16 cellular contexts compared by ENCODE assay signal in genomic region chr12:97784904-97785303, GRCh38.
A peak's percentile ranks its signal among the peaks of the same experiment; 100 is the strongest.
DNase-seq lines count a peak whose midpoint lies in the region; ATAC-seq and TF ChIP-seq lines count a peak whose summit lies in the region.
"Had no signal": no experiment of that assay in that cellular context is flagged by ENCODE, and none has a peak within 500 bp of the region (broad histone marks: within the 10 kb centered on the region; RNA-seq: fewer than 3 reads in every experiment).

No MANE protein-coding gene starts in this region.

- no peak overlapping the region for H3K4me3 ChIP-seq in GM23338
- H3K4me3 ChIP-seq: A549, HAP-1 had no signal

- no peaks in the 10 kb centered on the region for H3F3A ChIP-seq in GM23338 (replicated peaks; ENCODE audit: low read depth)

- H3K27me3 Mint-ChIP-seq in GM23338 (ENCODE audit: insufficient read depth, low read depth, poor library complexity): no peaks in the 10 kb centered on the region
- no peaks in the 10 kb centered on the region for H3K27me3 Mint-ChIP-seq in WTC11 (ENCODE audit: low read depth)
- H3K27me3 Mint-ChIP-seq: CD4-positive, alpha-beta T cell had no signal

- H4K20me1 ChIP-seq in GM23338 (replicated peaks; ENCODE audit: insufficient read depth): no peaks in the 10 kb centered on the region

- H3K4me1 Mint-ChIP-seq in GM23338: peaks cover 25% of the 10 kb centered on the region
- H3K4me1 Mint-ChIP-seq in WTC11: peaks cover 40% of the 10 kb centered on the region

- H3K27me3 ChIP-seq in GM23338 (ENCODE audit: insufficient read depth): no peaks in the 10 kb centered on the region

- TF ChIP-seq CTCF in GM23338 (conservative IDR thresholded peaks at IDR 0.05; ENCODE audit: low read depth in 2 of 2) (no peak), WTC11 (IDR thresholded peaks at IDR 0.05) (no peak)

- H3K4me1 ChIP-seq in GM23338 (ENCODE audit: insufficient read depth): peaks cover 25% of the 10 kb centered on the region
- H3K4me1 ChIP-seq: A549, HAP-1 had no signal

- no peaks in the 10 kb centered on the region for H3K79me2 ChIP-seq in GM23338 (replicated peaks; ENCODE audit: insufficient read depth)

- H3K9me2 ChIP-seq in GM23338 (ENCODE audit: insufficient read depth): no peaks in the 10 kb centered on the region

- DNase-seq in GM23338 (ENCODE audit: low spot score): peak; percentile 38
- no peak for DNase-seq in WTC11 (ENCODE audit: low spot score)
- peak; percentile 25 for DNase-seq in iPS DF 4.7 (ENCODE audit: extremely low read depth, low spot score)
- peak; percentile 17 for DNase-seq in iPS-NIHi11 (ENCODE audit: low spot score)
- DNase-seq in SHP77 (lab: John Stamatoyannopoulos, UW): no peak
- no peak for DNase-seq in anterior cingulate cortex (lab: John Stamatoyannopoulos, UW)
- DNase-seq: AML-193; CD4-positive, alpha-beta T cell; DMS153; DMS79; GDM1 had no signal

- POLR2A ChIA-PET in WTC11 (lab: Charles Lee): no interaction called here

- H3K9me3 Mint-ChIP-seq in GM23338 (peaks cover 22% of the 10 kb centered on the region), WTC11 (peaks cover 31% of the 10 kb centered on the region)

- no peak overlapping the region for H2AFZ ChIP-seq in GM23338

- 0 out of 3 replicates have a peak overlapping the region, but pooled peaks have one; percentile 1 for H3K4me3 Mint-ChIP-seq in GM23338
- no peak overlapping the region for H3K4me3 Mint-ChIP-seq in WTC11
- H3K4me3 Mint-ChIP-seq: CD4-positive, alpha-beta T cell had no signal

- H3K27ac ChIP-seq in GM23338 (ENCODE audit: low read depth): no peak overlapping the region
- H3K27ac ChIP-seq: 22Rv1, A549, C4-2B had no signal

- H3K36me3 Mint-ChIP-seq in GM23338 (ENCODE audit: low read depth) (peaks cover 27% of the 10 kb centered on the region; the same call in 2 of the 3 replicates), WTC11 (peaks cover 16% of the 10 kb centered on the region)

- 0 out of 2 replicates have a peak overlapping the region, but pooled peaks have one; percentile 7 for H3K4me2 ChIP-seq in GM23338
- H3K4me2 ChIP-seq: A549 had no signal

- CTCF ChIA-PET in WTC11 (lab: Charles Lee): no interaction called here

- no peaks in the 10 kb centered on the region for H3K36me3 ChIP-seq in GM23338 (ENCODE audit: insufficient read depth)
- H3K36me3 ChIP-seq: HAP-1 had no signal

- H3K27ac Mint-ChIP-seq in GM23338 (peak overlapping the region; percentile 56; the same call in 1 of the 2 replicates), WTC11 (no peak overlapping the region)
- H3K27ac Mint-ChIP-seq: CD4-positive, alpha-beta T cell had no signal

- peak; percentile 59 for ATAC-seq in GM23338
- peak; percentile 47 for ATAC-seq in WTC11
- no peak for ATAC-seq in esophagus mucosa
- ATAC-seq: A549 had no signal

TF ChIP-seq in GM23338, 12 proteins besides CTCF, POLR2A, EP300 and RAD21:
- TF ChIP-seq EZH2phosphoT487 (IDR thresholded peaks at IDR 0.05; ENCODE audit: unreplicated experiment) (no peak), NANOG (IDR thresholded peaks at IDR 0.05; ENCODE audit: borderline replicate concordance) (peak; percentile 64; the same call in 1 of the 2 replicates)

TF ChIP-seq in WTC11, 78 proteins besides CTCF, POLR2A, EP300 and RAD21:
- TF ChIP-seq ELF4 (CRISPR knock-in tag; IDR thresholded peaks at IDR 0.05; ENCODE audit: low read depth): no peak
TF ChIP-seq in WTC11: peak in this region for 0.

Comparison
In these comparisons a context has a peak if more than half of its experiments do, and no peak if none do; other contexts are left out.
1. DNase-seq: peak in GM23338 (single experiment), iPS DF 4.7 (single experiment) and iPS-NIHi11 (single experiment); none in WTC11 (single experiment), SHP77 (0 of 2) and anterior cingulate cortex (0 of 58).